ENCODE assay signal across 8 cellular contexts in genomic region chr11:119030329-119031047, GRCh38. TPM values are rescaled to one million over a fixed set of nuclear protein-coding genes. Genes with fewer than 3 reads are reported as not detected.
A peak's percentile ranks its signal among the peaks of the same experiment; 100 is the strongest.
DNase-seq lines count a peak whose midpoint lies in the region; ATAC-seq and TF ChIP-seq lines count a peak whose summit lies in the region.

Gene SLC37A4, minus strand, starts transcription at chr11:119030877.

- TF ChIP-seq POLR2A in testis (IDR thresholded peaks at IDR 0.05): no peak

- peaks cover 15% of the 10 kb centered on the region for H3K4me1 ChIP-seq in testis

- peak within 1 kb of the TSS; percentile 85 to 90 for H3K27ac ChIP-seq in testis

- peaks cover 14% of the 10 kb centered on the region for H3K4me1 Mint-ChIP-seq in activated naive CD8-positive, alpha-beta T cell (ENCODE audit: low read depth)

- peak within 1 kb of the TSS; percentile 74 to 76 for H3K4me3 ChIP-seq in testis

- ATAC-seq in HG02623 (IDR thresholded peaks at IDR 0.05; ENCODE audit: unreplicated experiment) (peak; percentile 86), omental fat pad (ENCODE audit: low FRiP score) (peak; percentile 98)

- H3K27me3 ChIP-seq in testis: no peaks in the 10 kb centered on the region

- H3K27me3 Mint-ChIP-seq in activated naive CD8-positive, alpha-beta T cell: no peaks in the 10 kb centered on the region

- no peaks in the 10 kb centered on the region for H3K9me3 Mint-ChIP-seq in activated naive CD8-positive, alpha-beta T cell (ENCODE audit: low read depth)

- intact Hi-C loops in testis (cut with DNase I; ENCODE audit: low total_unique reads): no loop called here

- H3K9me3 ChIP-seq in testis: no peaks in the 10 kb centered on the region

- peak within 1 kb of the TSS; percentile 89 for H3K27ac Mint-ChIP-seq in activated naive CD8-positive, alpha-beta T cell

- POLR2A ChIA-PET in GM10248 (lab: Yijun Ruan, JAX): interaction anchor here (1.0 kb wide), 1 partner anchor 12 kb away, joined by 5 read pairs; the partner anchor contains the start of genes RPS25 and TRAPPC4

- CTCF ChIA-PET in GM10248 (lab: Yijun Ruan, JAX): interaction anchor here (0.9 to 4.6 kb wide), 14 partner anchors 8 to 241 kb away, joined by 3 to 47 read pairs (median 4); partner anchors contain the start of genes CENATAC, DPAGT1, RPS25 and TRAPPC4

- no peaks in the 10 kb centered on the region for H3K36me3 Mint-ChIP-seq in activated naive CD8-positive, alpha-beta T cell

- H3K4me3 Mint-ChIP-seq in activated naive CD8-positive, alpha-beta T cell: peak within 1 kb of the TSS; percentile 78

- 0 to 1% methylated on average over 6 to 65 of the region's 67 CpGs for WGBS in testis, 2 donors

- no peaks in the 10 kb centered on the region for H3K36me3 ChIP-seq in testis (ENCODE audit: low read depth, missing control alignments)

- peak; percentile 96 for TF ChIP-seq CTCF in GM10248 (IDR thresholded peaks at IDR 0.05; ENCODE audit: control extremely low read depth, extremely low read depth, low read depth, missing control alignments)
- TF ChIP-seq CTCF in omental fat pad (IDR thresholded peaks at IDR 0.05): no peak
- peak; percentile 83 to 97 (median 86) for TF ChIP-seq CTCF in testis (IDR thresholded peaks at IDR 0.05)

- DNase-seq in GM10248 (ENCODE audit: extremely low spot score): peak; percentile 99
- peak; percentile 100 for DNase-seq in NCI-H1105 (lab: John Stamatoyannopoulos, UW)
- peak; percentile 96 for DNase-seq in SKM-1 treated with dmso at 0.1 percent for 144 hours (lab: John Stamatoyannopoulos, UW; ENCODE audit: unreplicated experiment)
- DNase-seq in glomerular visceral epithelial cell (ENCODE audit: extremely low spot score): peak; percentile 97
- peak; percentile 84 for DNase-seq in omental fat pad (ENCODE audit: low spot score)
- peak; percentile 99 for DNase-seq in testis

RNA-seq across cellular contexts. Expression of gene SLC37A4, which starts in this region (rescaled TPM):
- 10 to 100 TPM; 11.6 to 18.4 (median 14.0) TPM for total RNA-seq in omental fat pad
- 10 to 100 TPM; 23.8 to 27.7 TPM for total RNA-seq in testis
- 26.0 TPM for polyA plus RNA-seq in testis (ENCODE audit: insufficient read depth, low read depth, low replicate concordance)

Comparison
In these comparisons a context has a peak if more than half of its experiments do, and no peak if none do; other contexts are left out.
1. Peak in every context shown above with its lines: DNase-seq, ATAC-seq, H3K4me3 ChIP-seq and H3K27ac ChIP-seq.
2. CTCF ChIP-seq: peak in GM10248 (single experiment) and testis (3 of 3); none in omental fat pad (0 of 3).